29 cellular contexts compared by ENCODE assay signal in genomic region chr6:88567696-88568095, GRCh38.
"Had no signal": no experiment of that assay in that cellular context is flagged by ENCODE, and none has a peak within 500 bp of the region (broad histone marks: within the 10 kb centered on the region; RNA-seq: fewer than 3 reads in every experiment).

No MANE protein-coding gene starts in this region.

- ATAC-seq: activated naive CD4-positive, alpha-beta T cell treated with anti-CD3 and anti-CD28 coated beads, Interleukin-2, amount 50 U/mL, for 72 hours; activated T-cell treated with anti-CD3 and anti-CD28 coated beads, Interleukin-2, amount 50 U/mL, for 72 hours had no signal

- DNase-seq: activated CD4-positive, alpha-beta memory T cell treated with anti-CD3 and anti-CD28 coated beads, Interleukin-2, amount 10 ng/mL, durations not matched to agents 7 days and 5 days; activated CD4-positive, alpha-beta T cell treated with anti-CD3 and anti-CD28 coated beads for 1 hour; activated CD4-positive, alpha-beta T cell treated with anti-CD3 and anti-CD28 coated beads for 4 hours; activated CD4-positive, alpha-beta T cell treated with anti-CD3 and anti-CD28 coated beads, Interleukin-2, amount 10 ng/mL, durations not matched to agents 7 days and 5 days; activated CD4-positive, alpha-beta T cell treated with anti-CD3 and anti-CD28 coated beads, Interleukin-2, amount 50 U/mL, for 4 hours; activated CD8-positive, alpha-beta memory T cell treated with anti-CD3 and anti-CD28 coated beads, Interleukin-2, amount 50 U/mL, for 48 hours; activated gamma-delta T cell; activated naive CD4-positive, alpha-beta T cell; activated naive CD4-positive, alpha-beta T cell treated with anti-CD3 and anti-CD28 coated beads, Interleukin-2, amount 10 ng/mL, durations not matched to agents 7 days and 5 days; activated naive CD8-positive, alpha-beta T cell treated with anti-CD3 and anti-CD28 coated beads, Interleukin-2, amount 10 ng/mL, durations not matched to agents 7 days and 5 days; activated T-cell treated with anti-CD3 and anti-CD28 coated beads for 4 hours; activated T-cell treated with anti-CD3 and anti-CD28 coated beads, Interleukin-2, amount 50 U/mL, for 24 hours; activated T-cell treated with anti-CD3 and anti-CD28 coated beads, Interleukin-2, amount 50 U/mL, for 72 hours; central memory CD4-positive, alpha-beta T cell; cerebellar nuclear complex; colonic mucosa; effector CD8-positive, alpha-beta T cell; esophagus squamous epithelium; foreskin melanocyte; T-helper 2 cell had no signal

- H3K27ac Mint-ChIP-seq: activated CD4-positive, alpha-beta memory T cell treated with anti-CD3 and anti-CD28 coated beads, Interleukin-2, amount 10 ng/mL, durations not matched to agents 7 days and 5 days; activated CD4-positive, alpha-beta T cell treated with anti-CD3 and anti-CD28 coated beads, Interleukin-2, amount 10 ng/mL, durations not matched to agents 7 days and 5 days; activated naive CD4-positive, alpha-beta T cell treated with anti-CD3 and anti-CD28 coated beads, Interleukin-2, amount 10 ng/mL, durations not matched to agents 7 days and 5 days; activated naive CD4-positive, alpha-beta T cell treated with anti-CD3 and anti-CD28 coated beads, Interleukin-2, amount 50 U/mL, for 72 hours; activated naive CD8-positive, alpha-beta T cell treated with anti-CD3 and anti-CD28 coated beads, Interleukin-2, amount 10 ng/mL, durations not matched to agents 7 days and 5 days; activated T-cell treated with anti-CD3 and anti-CD28 coated beads, Interleukin-2, amount 50 U/mL, for 24 hours; activated T-cell treated with anti-CD3 and anti-CD28 coated beads, Interleukin-2, amount 50 U/mL, for 72 hours; brain; WTC11 had no signal

- H3K27ac ChIP-seq: ascending aorta, breast epithelium, cardiac muscle cell, colonic mucosa, epithelial cell of prostate, esophagus squamous epithelium, gastroesophageal sphincter, VCaP had no signal

- H3K36me3 ChIP-seq: ascending aorta, breast epithelium, cardiac muscle cell, colonic mucosa, esophagus squamous epithelium, gastroesophageal sphincter had no signal

- H3K36me3 Mint-ChIP-seq: activated naive CD4-positive, alpha-beta T cell treated with anti-CD3 and anti-CD28 coated beads, Interleukin-2, amount 10 ng/mL, durations not matched to agents 7 days and 5 days; activated naive CD4-positive, alpha-beta T cell treated with anti-CD3 and anti-CD28 coated beads, Interleukin-2, amount 50 U/mL, for 72 hours; activated naive CD8-positive, alpha-beta T cell treated with anti-CD3 and anti-CD28 coated beads, Interleukin-2, amount 10 ng/mL, durations not matched to agents 7 days and 5 days had no signal

- H3K4me3 ChIP-seq: ascending aorta, breast epithelium, cardiac muscle cell, colonic mucosa, esophagus squamous epithelium, gastroesophageal sphincter had no signal

- H3K27me3 ChIP-seq: ascending aorta, breast epithelium, cardiac muscle cell, colonic mucosa, esophagus squamous epithelium, gastroesophageal sphincter had no signal

- H3K9me3 ChIP-seq: ascending aorta, colonic mucosa, esophagus squamous epithelium had no signal

- H3K4me3 Mint-ChIP-seq: activated CD4-positive, alpha-beta memory T cell treated with anti-CD3 and anti-CD28 coated beads, Interleukin-2, amount 10 ng/mL, durations not matched to agents 7 days and 5 days; activated CD4-positive, alpha-beta T cell treated with anti-CD3 and anti-CD28 coated beads, Interleukin-2, amount 10 ng/mL, durations not matched to agents 7 days and 5 days; activated naive CD4-positive, alpha-beta T cell treated with anti-CD3 and anti-CD28 coated beads, Interleukin-2, amount 10 ng/mL, durations not matched to agents 7 days and 5 days; activated naive CD8-positive, alpha-beta T cell treated with anti-CD3 and anti-CD28 coated beads, Interleukin-2, amount 10 ng/mL, durations not matched to agents 7 days and 5 days; activated T-cell treated with anti-CD3 and anti-CD28 coated beads, Interleukin-2, amount 50 U/mL, for 24 hours; activated T-cell treated with anti-CD3 and anti-CD28 coated beads, Interleukin-2, amount 50 U/mL, for 72 hours; brain; WTC11 had no signal

- H3K27me3 Mint-ChIP-seq: activated CD4-positive, alpha-beta memory T cell treated with anti-CD3 and anti-CD28 coated beads, Interleukin-2, amount 10 ng/mL, durations not matched to agents 7 days and 5 days; activated CD4-positive, alpha-beta T cell treated with anti-CD3 and anti-CD28 coated beads, Interleukin-2, amount 10 ng/mL, durations not matched to agents 7 days and 5 days; activated naive CD4-positive, alpha-beta T cell treated with anti-CD3 and anti-CD28 coated beads, Interleukin-2, amount 10 ng/mL, durations not matched to agents 7 days and 5 days; activated naive CD8-positive, alpha-beta T cell treated with anti-CD3 and anti-CD28 coated beads, Interleukin-2, amount 10 ng/mL, durations not matched to agents 7 days and 5 days; activated T-cell treated with anti-CD3 and anti-CD28 coated beads, Interleukin-2, amount 50 U/mL, for 24 hours had no signal

- H3K4me1 ChIP-seq: ascending aorta, breast epithelium, colonic mucosa, esophagus squamous epithelium, gastroesophageal sphincter had no signal

- H3K4me1 Mint-ChIP-seq: activated CD4-positive, alpha-beta memory T cell treated with anti-CD3 and anti-CD28 coated beads, Interleukin-2, amount 10 ng/mL, durations not matched to agents 7 days and 5 days; activated CD4-positive, alpha-beta T cell treated with anti-CD3 and anti-CD28 coated beads, Interleukin-2, amount 10 ng/mL, durations not matched to agents 7 days and 5 days; activated naive CD4-positive, alpha-beta T cell treated with anti-CD3 and anti-CD28 coated beads, Interleukin-2, amount 10 ng/mL, durations not matched to agents 7 days and 5 days; activated naive CD8-positive, alpha-beta T cell treated with anti-CD3 and anti-CD28 coated beads, Interleukin-2, amount 10 ng/mL, durations not matched to agents 7 days and 5 days had no signal
